Comparison of ENCODE assay signal across 9 cellular contexts in genomic region chr6:54244430-54244829, GRCh38.
DNase-seq lines count a peak whose midpoint lies in the region; ATAC-seq and TF ChIP-seq lines count a peak whose summit lies in the region.
"Had no signal": no experiment of that assay in that cellular context is flagged by ENCODE, and none has a peak within 500 bp of the region (broad histone marks: within the 10 kb centered on the region; RNA-seq: fewer than 3 reads in every experiment).

No MANE protein-coding gene starts in this region.

- H3K4me3 ChIP-seq in BJ (ENCODE audit: low read depth, low read length) (no peak overlapping the region), HFF-Myc (replicated peaks; ENCODE audit: low read depth, low read length) (no peak overlapping the region)
- H3K4me3 ChIP-seq: ovary had no signal

- POLR2A ChIA-PET in BJ (lab: Charles Lee), result no interaction called here

- ATAC-seq in left lobe of liver (peak; percentile 66), HG03097 (IDR thresholded peaks at IDR 0.05; ENCODE audit: low FRiP score, unreplicated experiment) (no peak)

- TF ChIP-seq CTCF in BJ (IDR thresholded peaks at IDR 0.05; ENCODE audit: insufficient read depth, low read depth, low read length), result peak; percentile 65
- peak; percentile 43 for TF ChIP-seq CTCF in HFF-Myc (IDR thresholded peaks at IDR 0.05; ENCODE audit: low read depth, low read length, missing control alignments)
- TF ChIP-seq CTCF in VCaP (conservative IDR thresholded peaks at IDR 0.05), result peak; percentile 78

- no peak for DNase-seq in BJ (ENCODE audit: low read depth)
- no peak for DNase-seq in HFF-Myc (ENCODE audit: extremely low read depth, low read depth)
- no peak for DNase-seq in left lobe of liver (ENCODE audit: low spot score)
- DNase-seq in effector CD8-positive, alpha-beta T cell (lab: John Stamatoyannopoulos, UW), result no peak
- no peak for DNase-seq in C1 segment of cervical spinal cord (lab: John Stamatoyannopoulos, UW)
- no peak for DNase-seq in activated CD4-positive, alpha-beta T cell treated with anti-CD3 and anti-CD28 coated beads for 48 hours
- DNase-seq: ovary had no signal

- H3K27me3 ChIP-seq in BJ (ENCODE audit: control insufficient read depth, insufficient read depth, low read length), result no peaks in the 10 kb centered on the region
- H3K27me3 ChIP-seq: ovary had no signal

- CTCF ChIA-PET in BJ (lab: Yijun Ruan, JAX), result interaction anchor here (0.6 to 2.8 kb wide), 17 partner anchors 12 to 1975 kb away, joined by 3 to 10 read pairs (median 3); no protein-coding TSS in a partner anchor

- H3K36me3 ChIP-seq in BJ (ENCODE audit: control insufficient read depth, insufficient read depth, low read length), result no peaks in the 10 kb centered on the region
- H3K36me3 ChIP-seq: ovary had no signal

- no peak overlapping the region for H3K27ac ChIP-seq in VCaP
- H3K27ac ChIP-seq: ovary had no signal
